8 cellular contexts compared by ENCODE assay signal in genomic region chr18:12703714-12704113, GRCh38. TPM values are rescaled to one million over a fixed set of nuclear protein-coding genes. Genes with fewer than 3 reads are reported as not detected.
DNase-seq lines count a peak whose midpoint lies in the region; ATAC-seq and TF ChIP-seq lines count a peak whose summit lies in the region.

No MANE protein-coding gene starts in this region.

- CTCF ChIA-PET in Calu3 (lab: Charles Lee) = no interaction called here

- in situ Hi-C loops in KBM-7 (cut with MboI; ENCODE audit: low pct_unique_long_range_greater_than_20kb, low sequenced_read_pairs) = no loop called here

- ATAC-seq in HG03196 (IDR thresholded peaks at IDR 0.05; ENCODE audit: unreplicated experiment) (no peak), HG03039 (IDR thresholded peaks at IDR 0.05; ENCODE audit: unreplicated experiment) (no peak)

- H3K9me3 Mint-ChIP-seq in Calu3 (ENCODE audit: low read depth, unreplicated experiment) (no peaks in the 10 kb centered on the region), immature natural killer cell (no peaks in the 10 kb centered on the region)
- no peaks in the 10 kb centered on the region for H3K9me3 Mint-ChIP-seq in activated naive CD8-positive, alpha-beta T cell treated with anti-CD3 and anti-CD28 coated beads for 36 hours

- DNase-seq in Calu3 (no peak), KBM-7 (peak; percentile 38), immature natural killer cell (no peak), stromal cell of bone marrow (ENCODE audit: low read depth) (peak; percentile 31)
- DNase-seq in activated naive CD8-positive, alpha-beta T cell treated with anti-CD3 and anti-CD28 coated beads for 36 hours = peak; percentile 7
- DNase-seq in activated CD8-positive, alpha-beta memory T cell treated with anti-CD3 and anti-CD28 coated beads, Interleukin-2, amount 50 U/mL, for 48 hours = no peak

- H3K4me1 Mint-ChIP-seq in Calu3 (ENCODE audit: low read depth, unreplicated experiment) = peaks cover 24% of the 10 kb centered on the region
- H3K4me1 Mint-ChIP-seq in activated naive CD8-positive, alpha-beta T cell treated with anti-CD3 and anti-CD28 coated beads for 36 hours = peaks cover 33% of the 10 kb centered on the region
- H3K4me1 Mint-ChIP-seq in immature natural killer cell = peaks cover 46 to 60% of the 10 kb centered on the region in 2 donors

- H3K27me3 Mint-ChIP-seq in Calu3 (ENCODE audit: unreplicated experiment) (no peaks in the 10 kb centered on the region), immature natural killer cell (ENCODE audit: low read depth in 3 of 3) (peaks cover 0 to 5% (median 0%) of the 10 kb centered on the region in 3 donors)
- no peaks in the 10 kb centered on the region for H3K27me3 Mint-ChIP-seq in activated naive CD8-positive, alpha-beta T cell treated with anti-CD3 and anti-CD28 coated beads for 36 hours

- intact Hi-C loops in Calu3 (cut with micrococcal nuclease; ENCODE audit: unreplicated experiment) = loop anchor here (5.0 kb wide), 1 partner anchor 96 kb away; no protein-coding TSS in a partner anchor

- H3K27ac Mint-ChIP-seq in Calu3 (ENCODE audit: unreplicated experiment) = peak overlapping the region; percentile 99
- H3K27ac Mint-ChIP-seq in activated naive CD8-positive, alpha-beta T cell treated with anti-CD3 and anti-CD28 coated beads for 36 hours = peak overlapping the region; percentile 98
- H3K27ac Mint-ChIP-seq in immature natural killer cell = peak overlapping the region; percentile 93 to 99 (median 96)

- peak overlapping the region; percentile 86 for H3K4me3 Mint-ChIP-seq in Calu3 (ENCODE audit: low read depth, unreplicated experiment)
- H3K4me3 Mint-ChIP-seq in activated naive CD8-positive, alpha-beta T cell treated with anti-CD3 and anti-CD28 coated beads for 36 hours = peak overlapping the region; percentile 100
- H3K4me3 Mint-ChIP-seq in immature natural killer cell = peak overlapping the region; percentile 91 to 98 (median 94)

- no TSS peak for BruUV-seq in Calu3 (replicated peaks; lab: Mats Ljungman, UMichigan)

- TF ChIP-seq CTCF in Calu3 (IDR thresholded peaks at IDR 0.05; ENCODE audit: unreplicated experiment) = no peak

- H3K36me3 Mint-ChIP-seq in Calu3 (ENCODE audit: insufficient read depth, unreplicated experiment) (peaks cover 40% of the 10 kb centered on the region), immature natural killer cell (peaks cover 3 to 13% (median 8%) of the 10 kb centered on the region in 3 donors)
- H3K36me3 Mint-ChIP-seq in activated naive CD8-positive, alpha-beta T cell treated with anti-CD3 and anti-CD28 coated beads for 36 hours = peaks cover 28% of the 10 kb centered on the region

RNA-seq across cellular contexts. Expression of gene PSMG2, which starts 0.9 kb away (rescaled TPM):
- total RNA-seq in Calu3 (2022) = 78.6 and 89.6 TPM in 2 replicates
- total RNA-seq in activated naive CD8-positive, alpha-beta T cell treated with anti-CD3 and anti-CD28 coated beads for 36 hours = 100 to 1,000 TPM; 121 to 125 TPM
- 10 to 100 TPM; 74.9 to 96.6 (median 81.6) TPM for polyA plus RNA-seq in immature natural killer cell

RNA-seq across cellular contexts. Expression of gene CEP76, which starts 1.2 kb away (rescaled TPM):
- total RNA-seq in Calu3 (2022) = 10.1 and 12.7 TPM in 2 replicates
- total RNA-seq in activated naive CD8-positive, alpha-beta T cell treated with anti-CD3 and anti-CD28 coated beads for 36 hours = 10 to 100 TPM; 14.4 to 16.8 TPM
- polyA plus RNA-seq in immature natural killer cell = 1 to 10 TPM; 2.4 to 6.9 (median 2.7) TPM

RNA-seq across cellular contexts. Expression of gene SPIRE1, which starts 45.8 kb away (rescaled TPM):
- 91.7 and 98.6 TPM in 2 replicates for total RNA-seq in Calu3 (2022)
- 1 to 10 TPM; 4.6 to 6.0 TPM for total RNA-seq in activated naive CD8-positive, alpha-beta T cell treated with anti-CD3 and anti-CD28 coated beads for 36 hours
- polyA plus RNA-seq in immature natural killer cell = 1 to 10 TPM in 2 of 3 donors, not detected in 1; 2.1 to 3.5 TPM

Comparison
In these comparisons a context has a peak if more than half of its experiments do, and no peak if none do; other contexts are left out.
1. DNase-seq: peak in KBM-7 (single experiment), activated naive CD8-positive, alpha-beta T cell treated with anti-CD3 and anti-CD28 coated beads for 36 hours (single experiment) and stromal cell of bone marrow (single experiment); none in Calu3 (single experiment), immature natural killer cell (0 of 3) and activated CD8-positive, alpha-beta memory T cell treated with anti-CD3 and anti-CD28 coated beads, Interleukin-2, amount 50 U/mL, for 48 hours (single experiment).
2. RNA of gene SPIRE1, which starts 45.8 kb away (total RNA-seq): 91.7 to 98.6 TPM in Calu3; 4.6 to 6.0 TPM in activated naive CD8-positive, alpha-beta T cell treated with anti-CD3 and anti-CD28 coated beads for 36 hours; every median in the first group is over 10 times any median in the second.
3. Peak in every context shown above with its lines, with median percentiles within 50 percentile points of each other: H3K27ac Mint-ChIP-seq and H3K4me3 Mint-ChIP-seq.